ENCODE assay signal across 1 cellular context in the genomic region with DNA sequence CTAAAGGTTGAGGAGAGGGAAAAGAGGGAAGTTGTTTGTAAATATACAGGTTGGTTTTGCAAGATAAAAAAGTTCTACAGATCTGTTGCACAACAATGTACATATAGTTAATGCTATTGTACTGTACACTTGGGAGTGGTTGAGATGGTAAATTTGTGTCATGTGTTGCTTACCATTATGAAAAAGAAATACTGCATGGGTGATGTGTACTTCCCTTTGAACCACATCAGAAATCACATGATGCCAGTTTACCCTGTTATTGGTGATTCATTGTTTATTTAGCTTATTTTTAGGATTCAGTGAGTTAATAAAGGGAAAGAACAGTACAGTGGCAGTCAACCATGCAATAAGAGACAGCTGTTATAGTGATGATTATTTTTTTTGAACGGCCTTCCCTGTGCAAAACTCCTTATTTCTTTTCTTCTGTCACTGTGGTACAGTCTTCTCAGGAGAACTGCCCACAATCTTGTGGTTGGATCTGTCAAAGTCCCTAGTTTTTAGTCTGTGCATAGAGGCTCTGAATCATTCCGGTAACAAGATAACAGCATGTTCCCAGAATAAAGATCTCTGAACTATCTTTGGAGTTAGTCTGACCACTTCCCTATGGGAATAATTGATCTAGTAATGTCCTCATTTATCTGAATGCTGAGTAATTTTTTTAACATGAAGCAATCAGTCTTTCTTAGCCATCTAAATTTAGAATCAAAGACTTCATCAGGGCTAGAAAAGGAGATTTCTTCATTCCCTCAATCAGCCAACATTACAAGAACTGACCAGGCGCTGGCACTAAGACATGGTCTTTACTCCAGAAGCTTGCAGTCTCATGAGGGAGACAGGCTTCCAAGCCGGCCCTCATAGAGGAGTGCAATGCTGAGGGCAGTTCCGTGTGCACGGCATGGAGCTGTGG.
TF ChIP-seq lines count a peak whose summit lies in the region.

No MANE protein-coding gene starts in this region.

TF ChIP-seq in K562, 482 proteins besides CTCF, POLR2A, EP300 and RAD21 (continued from another document):
- TF ChIP-seq, protein P1, sequence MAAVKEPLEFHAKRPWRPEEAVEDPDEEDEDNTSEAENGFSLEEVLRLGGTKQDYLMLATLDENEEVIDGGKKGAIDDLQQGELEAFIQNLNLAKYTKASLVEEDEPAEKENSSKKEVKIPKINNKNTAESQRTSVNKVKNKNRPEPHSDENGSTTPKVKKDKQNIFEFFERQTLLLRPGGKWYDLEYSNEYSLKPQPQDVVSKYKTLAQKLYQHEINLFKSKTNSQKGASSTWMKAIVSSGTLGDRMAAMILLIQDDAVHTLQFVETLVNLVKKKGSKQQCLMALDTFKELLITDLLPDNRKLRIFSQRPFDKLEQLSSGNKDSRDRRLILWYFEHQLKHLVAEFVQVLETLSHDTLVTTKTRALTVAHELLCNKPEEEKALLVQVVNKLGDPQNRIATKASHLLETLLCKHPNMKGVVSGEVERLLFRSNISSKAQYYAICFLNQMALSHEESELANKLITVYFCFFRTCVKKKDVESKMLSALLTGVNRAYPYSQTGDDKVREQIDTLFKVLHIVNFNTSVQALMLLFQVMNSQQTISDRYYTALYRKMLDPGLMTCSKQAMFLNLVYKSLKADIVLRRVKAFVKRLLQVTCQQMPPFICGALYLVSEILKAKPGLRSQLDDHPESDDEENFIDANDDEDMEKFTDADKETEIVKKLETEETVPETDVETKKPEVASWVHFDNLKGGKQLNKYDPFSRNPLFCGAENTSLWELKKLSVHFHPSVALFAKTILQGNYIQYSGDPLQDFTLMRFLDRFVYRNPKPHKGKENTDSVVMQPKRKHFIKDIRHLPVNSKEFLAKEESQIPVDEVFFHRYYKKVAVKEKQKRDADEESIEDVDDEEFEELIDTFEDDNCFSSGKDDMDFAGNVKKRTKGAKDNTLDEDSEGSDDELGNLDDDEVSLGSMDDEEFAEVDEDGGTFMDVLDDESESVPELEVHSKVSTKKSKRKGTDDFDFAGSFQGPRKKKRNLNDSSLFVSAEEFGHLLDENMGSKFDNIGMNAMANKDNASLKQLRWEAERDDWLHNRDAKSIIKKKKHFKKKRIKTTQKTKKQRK (IDR thresholded peaks at IDR 0.05; ENCODE audit: borderline replicate concordance, low read depth, low read length): no peak
- TF ChIP-seq, protein P2, sequence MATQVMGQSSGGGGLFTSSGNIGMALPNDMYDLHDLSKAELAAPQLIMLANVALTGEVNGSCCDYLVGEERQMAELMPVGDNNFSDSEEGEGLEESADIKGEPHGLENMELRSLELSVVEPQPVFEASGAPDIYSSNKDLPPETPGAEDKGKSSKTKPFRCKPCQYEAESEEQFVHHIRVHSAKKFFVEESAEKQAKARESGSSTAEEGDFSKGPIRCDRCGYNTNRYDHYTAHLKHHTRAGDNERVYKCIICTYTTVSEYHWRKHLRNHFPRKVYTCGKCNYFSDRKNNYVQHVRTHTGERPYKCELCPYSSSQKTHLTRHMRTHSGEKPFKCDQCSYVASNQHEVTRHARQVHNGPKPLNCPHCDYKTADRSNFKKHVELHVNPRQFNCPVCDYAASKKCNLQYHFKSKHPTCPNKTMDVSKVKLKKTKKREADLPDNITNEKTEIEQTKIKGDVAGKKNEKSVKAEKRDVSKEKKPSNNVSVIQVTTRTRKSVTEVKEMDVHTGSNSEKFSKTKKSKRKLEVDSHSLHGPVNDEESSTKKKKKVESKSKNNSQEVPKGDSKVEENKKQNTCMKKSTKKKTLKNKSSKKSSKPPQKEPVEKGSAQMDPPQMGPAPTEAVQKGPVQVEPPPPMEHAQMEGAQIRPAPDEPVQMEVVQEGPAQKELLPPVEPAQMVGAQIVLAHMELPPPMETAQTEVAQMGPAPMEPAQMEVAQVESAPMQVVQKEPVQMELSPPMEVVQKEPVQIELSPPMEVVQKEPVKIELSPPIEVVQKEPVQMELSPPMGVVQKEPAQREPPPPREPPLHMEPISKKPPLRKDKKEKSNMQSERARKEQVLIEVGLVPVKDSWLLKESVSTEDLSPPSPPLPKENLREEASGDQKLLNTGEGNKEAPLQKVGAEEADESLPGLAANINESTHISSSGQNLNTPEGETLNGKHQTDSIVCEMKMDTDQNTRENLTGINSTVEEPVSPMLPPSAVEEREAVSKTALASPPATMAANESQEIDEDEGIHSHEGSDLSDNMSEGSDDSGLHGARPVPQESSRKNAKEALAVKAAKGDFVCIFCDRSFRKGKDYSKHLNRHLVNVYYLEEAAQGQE (CRISPR knock-in tag; IDR thresholded peaks at IDR 0.05; ENCODE audit: low read depth): no peak
- TF ChIP-seq POLR2B (IDR thresholded peaks at IDR 0.05; ENCODE audit: low read depth, partially characterized antibody): no peak
- TF ChIP-seq ERF (CRISPR knock-in tag; IDR thresholded peaks at IDR 0.05): no peak
- TF ChIP-seq CREBBP (IDR thresholded peaks at IDR 0.05; ENCODE audit: low read depth, low read length): no peak
- no peak for TF ChIP-seq GTF2A2 (tag; IDR thresholded peaks at IDR 0.05)
- TF ChIP-seq, protein P3, sequence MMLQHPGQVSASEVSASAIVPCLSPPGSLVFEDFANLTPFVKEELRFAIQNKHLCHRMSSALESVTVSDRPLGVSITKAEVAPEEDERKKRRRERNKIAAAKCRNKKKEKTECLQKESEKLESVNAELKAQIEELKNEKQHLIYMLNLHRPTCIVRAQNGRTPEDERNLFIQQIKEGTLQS (IDR thresholded peaks at IDR 0.05): no peak; the same call in 1 of the 2 replicates
- TF ChIP-seq, protein P3 (CRISPR knock-in tag; conservative IDR thresholded peaks at IDR 0.05): no peak
- TF ChIP-seq PML (IDR thresholded peaks at IDR 0.05; ENCODE audit: low read length): peak; percentile 22; the same call in 1 of the 2 replicates
- peak; percentile 62; the same call in 1 of the 2 replicates for TF ChIP-seq TEAD4 (IDR thresholded peaks at IDR 0.05; ENCODE audit: low read length)
- TF ChIP-seq TEAD4 (CRISPR knock-in tag; IDR thresholded peaks at IDR 0.05; ENCODE audit: borderline replicate concordance): no peak
- peak; percentile 49; the same call in 1 of the 2 replicates for TF ChIP-seq CTBP1 (IDR thresholded peaks at IDR 0.05; ENCODE audit: borderline replicate concordance)
- TF ChIP-seq SLC30A9 (CRISPR knock-in tag; IDR thresholded peaks at IDR 0.05): no peak
- TF ChIP-seq, protein P4, sequence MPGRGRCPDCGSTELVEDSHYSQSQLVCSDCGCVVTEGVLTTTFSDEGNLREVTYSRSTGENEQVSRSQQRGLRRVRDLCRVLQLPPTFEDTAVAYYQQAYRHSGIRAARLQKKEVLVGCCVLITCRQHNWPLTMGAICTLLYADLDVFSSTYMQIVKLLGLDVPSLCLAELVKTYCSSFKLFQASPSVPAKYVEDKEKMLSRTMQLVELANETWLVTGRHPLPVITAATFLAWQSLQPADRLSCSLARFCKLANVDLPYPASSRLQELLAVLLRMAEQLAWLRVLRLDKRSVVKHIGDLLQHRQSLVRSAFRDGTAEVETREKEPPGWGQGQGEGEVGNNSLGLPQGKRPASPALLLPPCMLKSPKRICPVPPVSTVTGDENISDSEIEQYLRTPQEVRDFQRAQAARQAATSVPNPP (IDR thresholded peaks at IDR 0.05; ENCODE audit: borderline replicate concordance, insufficient read depth, insufficient read length): no peak
- peak; percentile 28 to 33; a peak in 1 of 4 replicates for TF ChIP-seq FOXK2 (conservative IDR thresholded peaks at IDR 0.05 in 1 of 2, IDR thresholded peaks at IDR 0.05 in 1 of 2; ENCODE audit: low read depth in 2 of 2)
- TF ChIP-seq DNMT1 (IDR thresholded peaks at IDR 0.05): no peak
- no peak for TF ChIP-seq MTA2 (IDR thresholded peaks at IDR 0.05; ENCODE audit: low read depth)
- TF ChIP-seq XRCC4 (IDR thresholded peaks at IDR 0.05; ENCODE audit: extremely low read depth, insufficient read depth, insufficient read length): no peak
- TF ChIP-seq, protein P5, sequence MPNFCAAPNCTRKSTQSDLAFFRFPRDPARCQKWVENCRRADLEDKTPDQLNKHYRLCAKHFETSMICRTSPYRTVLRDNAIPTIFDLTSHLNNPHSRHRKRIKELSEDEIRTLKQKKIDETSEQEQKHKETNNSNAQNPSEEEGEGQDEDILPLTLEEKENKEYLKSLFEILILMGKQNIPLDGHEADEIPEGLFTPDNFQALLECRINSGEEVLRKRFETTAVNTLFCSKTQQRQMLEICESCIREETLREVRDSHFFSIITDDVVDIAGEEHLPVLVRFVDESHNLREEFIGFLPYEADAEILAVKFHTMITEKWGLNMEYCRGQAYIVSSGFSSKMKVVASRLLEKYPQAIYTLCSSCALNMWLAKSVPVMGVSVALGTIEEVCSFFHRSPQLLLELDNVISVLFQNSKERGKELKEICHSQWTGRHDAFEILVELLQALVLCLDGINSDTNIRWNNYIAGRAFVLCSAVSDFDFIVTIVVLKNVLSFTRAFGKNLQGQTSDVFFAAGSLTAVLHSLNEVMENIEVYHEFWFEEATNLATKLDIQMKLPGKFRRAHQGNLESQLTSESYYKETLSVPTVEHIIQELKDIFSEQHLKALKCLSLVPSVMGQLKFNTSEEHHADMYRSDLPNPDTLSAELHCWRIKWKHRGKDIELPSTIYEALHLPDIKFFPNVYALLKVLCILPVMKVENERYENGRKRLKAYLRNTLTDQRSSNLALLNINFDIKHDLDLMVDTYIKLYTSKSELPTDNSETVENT (CRISPR knock-in tag; IDR thresholded peaks at IDR 0.05): no peak
- no peak for TF ChIP-seq NEUROD1 (IDR thresholded peaks at IDR 0.05; ENCODE audit: borderline replicate concordance, low read depth, low read length, partially characterized antibody)
- TF ChIP-seq ATF7 (IDR thresholded peaks at IDR 0.05): peak; percentile 24; the same call in 1 of the 2 replicates
- TF ChIP-seq, protein P6, sequence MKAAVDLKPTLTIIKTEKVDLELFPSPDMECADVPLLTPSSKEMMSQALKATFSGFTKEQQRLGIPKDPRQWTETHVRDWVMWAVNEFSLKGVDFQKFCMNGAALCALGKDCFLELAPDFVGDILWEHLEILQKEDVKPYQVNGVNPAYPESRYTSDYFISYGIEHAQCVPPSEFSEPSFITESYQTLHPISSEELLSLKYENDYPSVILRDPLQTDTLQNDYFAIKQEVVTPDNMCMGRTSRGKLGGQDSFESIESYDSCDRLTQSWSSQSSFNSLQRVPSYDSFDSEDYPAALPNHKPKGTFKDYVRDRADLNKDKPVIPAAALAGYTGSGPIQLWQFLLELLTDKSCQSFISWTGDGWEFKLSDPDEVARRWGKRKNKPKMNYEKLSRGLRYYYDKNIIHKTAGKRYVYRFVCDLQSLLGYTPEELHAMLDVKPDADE (conservative IDR thresholded peaks at IDR 0.05; ENCODE audit: control insufficient read depth, low read depth, low read length): no peak
- TF ChIP-seq, protein P7, sequence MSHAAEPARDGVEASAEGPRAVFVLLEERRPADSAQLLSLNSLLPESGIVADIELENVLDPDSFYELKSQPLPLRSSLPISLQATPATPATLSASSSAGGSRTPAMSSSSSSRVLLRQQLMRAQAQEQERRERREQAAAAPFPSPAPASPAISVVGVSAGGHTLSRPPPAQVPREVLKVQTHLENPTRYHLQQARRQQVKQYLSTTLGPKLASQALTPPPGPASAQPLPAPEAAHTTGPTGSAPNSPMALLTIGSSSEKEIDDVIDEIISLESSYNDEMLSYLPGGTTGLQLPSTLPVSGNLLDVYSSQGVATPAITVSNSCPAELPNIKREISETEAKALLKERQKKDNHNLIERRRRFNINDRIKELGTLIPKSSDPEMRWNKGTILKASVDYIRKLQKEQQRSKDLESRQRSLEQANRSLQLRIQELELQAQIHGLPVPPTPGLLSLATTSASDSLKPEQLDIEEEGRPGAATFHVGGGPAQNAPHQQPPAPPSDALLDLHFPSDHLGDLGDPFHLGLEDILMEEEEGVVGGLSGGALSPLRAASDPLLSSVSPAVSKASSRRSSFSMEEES (CRISPR knock-in tag; IDR thresholded peaks at IDR 0.05): peak; percentile 50; the same call in 1 of the 2 replicates
- TF ChIP-seq HDAC2 (IDR thresholded peaks at IDR 0.05): peak; percentile 38; the same call in 1 of the 2 replicates
- no peak for TF ChIP-seq NCOA2 (IDR thresholded peaks at IDR 0.05; ENCODE audit: partially characterized antibody in 2 of 2)
- no peak for TF ChIP-seq HMGN3 (IDR thresholded peaks at IDR 0.05; ENCODE audit: borderline replicate concordance, extremely low read depth, insufficient read length, low read depth, low read length)
